29 cellular contexts compared by ENCODE assay signal in the genomic region with DNA sequence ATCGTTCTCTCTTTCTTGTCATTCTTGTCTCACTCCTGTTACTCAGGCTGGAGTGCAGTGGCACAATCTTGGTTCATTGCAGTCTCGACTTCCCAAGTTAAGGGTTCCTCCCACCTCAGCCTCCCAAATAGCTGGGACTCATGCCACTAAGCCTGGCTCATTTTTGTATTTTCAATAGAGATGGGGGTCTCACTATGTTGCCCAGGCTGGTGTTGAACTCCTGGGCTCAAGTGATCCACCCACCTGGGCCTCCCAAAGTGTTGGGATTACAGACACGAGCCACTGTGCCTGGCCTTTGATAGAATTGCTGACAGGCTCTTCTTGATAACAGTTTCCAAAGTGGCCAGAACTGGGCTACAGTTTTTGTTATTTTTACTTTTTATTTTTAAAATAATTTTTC. TPM values are rescaled to one million over a fixed set of nuclear protein-coding genes. Genes with fewer than 3 reads are reported as not detected.
"Had no signal": no experiment of that assay in that cellular context is flagged by ENCODE, and none has a peak within 500 bp of the region (broad histone marks: within the 10 kb centered on the region; RNA-seq: fewer than 3 reads in every experiment).

No MANE protein-coding gene starts in this region.

- H3K4me3 ChIP-seq: stomach, suprapubic skin, testis, thoracic aorta, thyroid gland, tibial artery, transverse colon, upper lobe of left lung, upper lobe of right lung, uterus, vagina had no signal

- ATAC-seq: stimulated activated effector memory CD8-positive, alpha-beta T cell treated with anti-CD3 and anti-CD28 coated beads, Interleukin-12 subunit alpha, Interleukin-12 subunit beta, amount 100 ng/mL, for 72 hours; stimulated activated memory B cell treated with anti-CD40 and anti-IgM and Interleukin-4, amounts not matched to agents 10 μg/mL and 1 μg/mL and 100 μg/mL, for 72 hours; stimulated activated naive B cell treated with anti-CD40 and anti-IgM and Interleukin-4, amounts not matched to agents 10 μg/mL and 1 μg/mL and 100 μg/mL, for 72 hours; stimulated activated naive CD8-positive, alpha-beta T cell treated with anti-CD3 and anti-CD28 coated beads, Interleukin-15, amount 100 ng/mL, for 72 hours; stimulated activated naive CD8-positive, alpha-beta T cell treated with anti-CD3 and anti-CD28 coated beads, Interleukin-15, Interleukin-2, amounts not matched to agents 100 U/mL and 50 U/mL, for 24 hours; upper lobe of right lung had no signal

- H3K9me3 Mint-ChIP-seq: stimulated activated effector memory CD8-positive, alpha-beta T cell treated with anti-CD3 and anti-CD28 coated beads, Interleukin-12 subunit alpha, Interleukin-12 subunit beta, amount 100 ng/mL, for 72 hours; stimulated activated memory B cell treated with anti-CD40 and anti-IgM and Interleukin-4, amounts not matched to agents 10 μg/mL and 1 μg/mL and 100 μg/mL, for 72 hours; stimulated activated naive B cell treated with anti-CD40 and anti-IgM and Interleukin-4, amounts not matched to agents 10 μg/mL and 1 μg/mL and 100 μg/mL, for 72 hours; stimulated activated naive CD8-positive, alpha-beta T cell treated with anti-CD3 and anti-CD28 coated beads, Interleukin-15, amount 100 ng/mL, for 72 hours; stimulated activated naive CD8-positive, alpha-beta T cell treated with anti-CD3 and anti-CD28 coated beads, Interleukin-15, Interleukin-2, amounts not matched to agents 100 ng/mL and 50 ng/mL, for 24 hours; type B pancreatic cell had no signal

- H3K4me3 Mint-ChIP-seq: stimulated activated effector memory CD8-positive, alpha-beta T cell treated with anti-CD3 and anti-CD28 coated beads, Interleukin-12 subunit alpha, Interleukin-12 subunit beta, amount 100 ng/mL, for 72 hours; stimulated activated memory B cell treated with anti-CD40 and anti-IgM and Interleukin-4, amounts not matched to agents 10 μg/mL and 1 μg/mL and 100 μg/mL, for 72 hours; stimulated activated naive B cell treated with anti-CD40 and anti-IgM and Interleukin-4, amounts not matched to agents 10 μg/mL and 1 μg/mL and 100 μg/mL, for 72 hours; stimulated activated naive CD8-positive, alpha-beta T cell treated with anti-CD3 and anti-CD28 coated beads, Interleukin-15, amount 100 ng/mL, for 72 hours; stimulated activated naive CD8-positive, alpha-beta T cell treated with anti-CD3 and anti-CD28 coated beads, Interleukin-15, Interleukin-2, amounts not matched to agents 100 ng/mL and 50 ng/mL, for 24 hours; type B pancreatic cell had no signal

- H3K36me3 Mint-ChIP-seq: stimulated activated effector memory CD8-positive, alpha-beta T cell treated with anti-CD3 and anti-CD28 coated beads, Interleukin-12 subunit alpha, Interleukin-12 subunit beta, amount 100 ng/mL, for 72 hours; stimulated activated memory B cell treated with anti-CD40 and anti-IgM and Interleukin-4, amounts not matched to agents 10 μg/mL and 1 μg/mL and 100 μg/mL, for 72 hours; stimulated activated naive B cell treated with anti-CD40 and anti-IgM and Interleukin-4, amounts not matched to agents 10 μg/mL and 1 μg/mL and 100 μg/mL, for 72 hours; type B pancreatic cell had no signal

- DNase-seq: stimulated activated CD4-positive, alpha-beta T cell treated with anti-CD3 and anti-CD28 coated beads, Interleukin-2, amount 100 ng/mL, for 48 hours; stimulated activated CD4-positive, alpha-beta T cell treated with anti-CD3 and anti-CD28 coated beads, Interleukin-4, amount 100 ng/mL, for 1 hour; stimulated activated CD4-positive, alpha-beta T cell treated with anti-CD3 and anti-CD28 coated beads, Interleukin-4, amount 100 ng/mL, for 24 hours; stimulated activated CD4-positive, alpha-beta T cell treated with anti-CD3 and anti-CD28 coated beads, Interleukin-4, amount 100 ng/mL, for 4 hours; stimulated activated CD8-positive, alpha-beta memory T cell treated with anti-CD3 and anti-CD28 coated beads, Interleukin-4, amount 100 ng/mL, for 48 hours; stimulated activated naive B cell treated with anti-CD40 and anti-IgM and Interleukin-4, amounts not matched to agents 10 μg/mL and 1 μg/mL and 100 μg/mL, for 72 hours; stimulated activated naive CD4-positive, alpha-beta T cell; stimulated activated naive CD4-positive, alpha-beta T cell treated with Interleukin-2 at 50 U/mL for 16 hours; stimulated activated naive CD8-positive, alpha-beta T cell treated with anti-CD3 and anti-CD28 coated beads, Interleukin-15, amount 100 ng/mL, for 72 hours; stimulated activated naive CD8-positive, alpha-beta T cell treated with anti-CD3 and anti-CD28 coated beads, Interleukin-15, Interleukin-2, amounts not matched to agents 100 U/mL and 50 U/mL, for 24 hours; stomach; substantia nigra; testis; thyroid gland; tibial artery; transverse colon; trophoblast cell; upper lobe of left lung; upper lobe of right lung; uterus had no signal

- H3K27ac ChIP-seq: stomach, suprapubic skin, testis, thoracic aorta, thyroid gland, tibial artery, transverse colon, upper lobe of right lung, uterus, vagina had no signal

- H3K4me1 ChIP-seq: suprapubic skin, testis, thyroid gland, tibial artery, uterus, vagina had no signal

- H3K36me3 ChIP-seq: stomach, suprapubic skin, thoracic aorta, thyroid gland, tibial artery, transverse colon, upper lobe of left lung, upper lobe of right lung, uterus, vagina had no signal

- H3K9me3 ChIP-seq: stomach, suprapubic skin, testis, thoracic aorta, thyroid gland, tibial artery, transverse colon, upper lobe of left lung, upper lobe of right lung, uterus, vagina had no signal

- FAIRE-seq: urothelium cell line had no signal

- H3K27me3 ChIP-seq: stomach, suprapubic skin, testis, thyroid gland, transverse colon, upper lobe of left lung, upper lobe of right lung, uterus, vagina had no signal

- H3K27ac Mint-ChIP-seq: stimulated activated effector memory CD8-positive, alpha-beta T cell treated with anti-CD3 and anti-CD28 coated beads, Interleukin-12 subunit alpha, Interleukin-12 subunit beta, amount 100 ng/mL, for 72 hours; stimulated activated memory B cell treated with anti-CD40 and anti-IgM and Interleukin-4, amounts not matched to agents 10 μg/mL and 1 μg/mL and 100 μg/mL, for 72 hours; stimulated activated naive B cell treated with anti-CD40 and anti-IgM and Interleukin-4, amounts not matched to agents 10 μg/mL and 1 μg/mL and 100 μg/mL, for 72 hours; stimulated activated naive CD8-positive, alpha-beta T cell treated with anti-CD3 and anti-CD28 coated beads, Interleukin-15, amount 100 ng/mL, for 72 hours; stimulated activated naive CD8-positive, alpha-beta T cell treated with anti-CD3 and anti-CD28 coated beads, Interleukin-15, Interleukin-2, amounts not matched to agents 100 ng/mL and 50 ng/mL, for 24 hours; type B pancreatic cell had no signal

- H3K27me3 Mint-ChIP-seq: stimulated activated memory B cell treated with anti-CD40 and anti-IgM and Interleukin-4, amounts not matched to agents 10 μg/mL and 1 μg/mL and 100 μg/mL, for 72 hours; stimulated activated naive CD8-positive, alpha-beta T cell treated with anti-CD3 and anti-CD28 coated beads, Interleukin-15, amount 100 ng/mL, for 72 hours; stimulated activated naive CD8-positive, alpha-beta T cell treated with anti-CD3 and anti-CD28 coated beads, Interleukin-15, Interleukin-2, amounts not matched to agents 100 ng/mL and 50 ng/mL, for 24 hours had no signal

RNA-seq across cellular contexts. Expression of a gene that starts 34.4 kb away (rescaled TPM):
- total RNA-seq: thoracic aorta, ureter, vagina had no signal

RNA-seq across cellular contexts. Expression of a gene that starts 34.5 kb away (rescaled TPM):
- total RNA-seq: thoracic aorta, transverse colon, ureter, vagina had no signal
